In the genomic region with DNA sequence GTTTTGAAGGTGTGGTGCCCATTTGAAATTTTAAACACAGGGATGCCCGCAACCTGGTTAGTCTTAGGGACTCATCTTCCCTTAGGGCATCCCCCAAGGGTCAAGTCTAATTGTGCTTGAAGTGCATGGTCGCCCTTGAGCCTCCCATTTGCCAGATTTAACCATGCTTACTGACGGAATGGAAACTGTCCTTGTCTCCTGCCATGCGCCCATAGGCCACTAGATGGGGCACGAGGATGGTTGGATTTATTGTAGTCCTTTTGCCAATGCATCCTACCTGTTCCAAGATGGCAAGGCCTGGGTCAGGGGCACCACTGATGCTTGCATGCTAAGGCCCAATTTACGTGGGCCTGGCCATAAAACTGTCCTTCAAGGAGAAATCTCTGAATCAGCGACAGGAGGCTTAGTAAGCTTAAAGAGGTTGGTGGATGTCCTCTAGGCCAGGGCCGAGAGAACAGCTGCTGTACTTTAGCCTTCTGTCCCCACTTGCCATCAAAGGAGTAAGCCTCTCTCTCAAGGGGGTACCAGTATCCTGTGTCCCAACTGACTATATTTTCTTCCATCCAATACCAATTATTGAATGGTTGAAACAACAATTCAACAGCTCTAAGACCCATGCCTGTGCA, we compare ENCODE assay signal across 8 cellular contexts.
DNase-seq lines count a peak whose midpoint lies in the region; ATAC-seq and TF ChIP-seq lines count a peak whose summit lies in the region.

No MANE protein-coding gene starts in this region.

- no peaks in the 10 kb centered on the region for H3K36me3 Mint-ChIP-seq in activated T-cell treated with anti-CD3 and anti-CD28 coated beads, Interleukin-2, amount 50 U/mL, for 4 hours (ENCODE audit: insufficient read depth)
- no peaks in the 10 kb centered on the region for H3K36me3 Mint-ChIP-seq in nephron (ENCODE audit: low read depth)

- H3K4me1 ChIP-seq in SJCRH30 = no peaks in the 10 kb centered on the region

- peak; percentile 62 to 67 for DNase-seq in activated T-cell treated with anti-CD3 and anti-CD28 coated beads, Interleukin-2, amount 50 U/mL, for 48 hours
- no peak for DNase-seq in activated T-cell treated with anti-CD3 and anti-CD28 coated beads, Interleukin-2, amount 50 U/mL, for 4 hours
- peak; percentile 35 for DNase-seq in HPDE6-E6E7 (ENCODE audit: extremely low spot score)
- peak; percentile 44 to 77 for DNase-seq in SJCRH30
- DNase-seq in epithelial cell of esophagus (ENCODE audit: low read depth) = peak; percentile 72
- no peak for DNase-seq in GF-D8 (lab: John Stamatoyannopoulos, UW)

- no peaks in the 10 kb centered on the region for H3K9me3 Mint-ChIP-seq in activated T-cell treated with anti-CD3 and anti-CD28 coated beads, Interleukin-2, amount 50 U/mL, for 4 hours
- no peaks in the 10 kb centered on the region for H3K9me3 Mint-ChIP-seq in nephron

- no peaks in the 10 kb centered on the region for H3K9me3 ChIP-seq in SJCRH30 (replicated peaks)

- H3K27ac Mint-ChIP-seq in nephron = no peak overlapping the region

- no peak overlapping the region for H3K27ac ChIP-seq in SJCRH30

- TF ChIP-seq CTCF in epithelial cell of esophagus (IDR thresholded peaks at IDR 0.05; ENCODE audit: insufficient read depth, low read depth, low read length, missing control alignments) = peak; percentile 97
- TF ChIP-seq CTCF in nephron (IDR thresholded peaks at IDR 0.05; ENCODE audit: unreplicated experiment in 3 of 3) = peak; percentile 64 to 75 (median 70)

- H3K27me3 ChIP-seq in SJCRH30 = no peaks in the 10 kb centered on the region

- no peak overlapping the region for H3K4me3 Mint-ChIP-seq in activated T-cell treated with anti-CD3 and anti-CD28 coated beads, Interleukin-2, amount 50 U/mL, for 4 hours
- H3K4me3 Mint-ChIP-seq in nephron = no peak overlapping the region

- no peaks in the 10 kb centered on the region for H3K4me1 Mint-ChIP-seq in activated T-cell treated with anti-CD3 and anti-CD28 coated beads, Interleukin-2, amount 50 U/mL, for 4 hours (ENCODE audit: low read depth)
- H3K4me1 Mint-ChIP-seq in nephron = no peaks in the 10 kb centered on the region

- H3K27me3 Mint-ChIP-seq in activated T-cell treated with anti-CD3 and anti-CD28 coated beads, Interleukin-2, amount 50 U/mL, for 4 hours (ENCODE audit: low read depth) = no peaks in the 10 kb centered on the region
- H3K27me3 Mint-ChIP-seq in nephron (ENCODE audit: low read depth) = no peaks in the 10 kb centered on the region

- H3K36me3 ChIP-seq in SJCRH30 = no peaks in the 10 kb centered on the region

- no peak overlapping the region for H3K4me3 ChIP-seq in SJCRH30
- no peak overlapping the region for H3K4me3 ChIP-seq in epithelial cell of esophagus (ENCODE audit: low read length)

- ATAC-seq in activated T-cell treated with anti-CD3 and anti-CD28 coated beads, Interleukin-2, amount 50 U/mL, for 4 hours = no peak
- ATAC-seq in GM21619 (IDR thresholded peaks at IDR 0.05; ENCODE audit: unreplicated experiment) = peak; percentile 89

Comparison
In these comparisons a context has a peak if more than half of its experiments do, and no peak if none do; other contexts are left out.
1. DNase-seq: peak in activated T-cell treated with anti-CD3 and anti-CD28 coated beads, Interleukin-2, amount 50 U/mL, for 48 hours (2 of 2), HPDE6-E6E7 (single experiment), SJCRH30 (2 of 2) and epithelial cell of esophagus (single experiment); none in activated T-cell treated with anti-CD3 and anti-CD28 coated beads, Interleukin-2, amount 50 U/mL, for 4 hours (single experiment) and GF-D8 (single experiment).